Comparison of ENCODE assay signal across 13 cellular contexts in genomic region chr10:80871083-80871482, GRCh38.
DNase-seq lines count a peak whose midpoint lies in the region; ATAC-seq and TF ChIP-seq lines count a peak whose summit lies in the region.
"Had no signal": no experiment of that assay in that cellular context is flagged by ENCODE, and none has a peak within 500 bp of the region (broad histone marks: within the 10 kb centered on the region; RNA-seq: fewer than 3 reads in every experiment).

No MANE protein-coding gene starts in this region.

- no peaks in the 10 kb centered on the region for H3K27me3 ChIP-seq in CD4-positive, alpha-beta memory T cell (ENCODE audit: insufficient read depth, low read length)
- H3K27me3 ChIP-seq in heart right ventricle (peaks cover 0 to 6% (median 0%) of the 10 kb centered on the region in 7 donors), tibial nerve (no peaks in the 10 kb centered on the region)
- H3K27me3 ChIP-seq: vagina had no signal

- no peaks in the 10 kb centered on the region for H3K36me3 ChIP-seq in CD4-positive, alpha-beta memory T cell (ENCODE audit: insufficient read depth, low read length)
- H3K36me3 ChIP-seq in heart right ventricle (no peaks in the 10 kb centered on the region), tibial nerve (no peaks in the 10 kb centered on the region)
- H3K36me3 ChIP-seq: vagina had no signal

- ATAC-seq in GM19328 (IDR thresholded peaks at IDR 0.05; ENCODE audit: unreplicated experiment) (peak; percentile 59), GM21786 (IDR thresholded peaks at IDR 0.05; ENCODE audit: unreplicated experiment) (peak; percentile 69), HG03159 (IDR thresholded peaks at IDR 0.05; ENCODE audit: unreplicated experiment) (peak; percentile 71), omental fat pad (ENCODE audit: low FRiP score) (no peak), heart right ventricle (no peak)
- ATAC-seq: activated CD8-positive, alpha-beta T cell treated with anti-CD3 and anti-CD28 coated beads, Interleukin-2, amount 10 ng/mL, durations not matched to agents 7 days and 5 days had no signal

- no peak overlapping the region for H3K4me3 Mint-ChIP-seq in CD4-positive, alpha-beta memory T cell
- H3K4me3 Mint-ChIP-seq: activated CD8-positive, alpha-beta T cell treated with anti-CD3 and anti-CD28 coated beads, Interleukin-2, amount 10 ng/mL, durations not matched to agents 7 days and 5 days had no signal

- intact Hi-C loops in CD4-positive, alpha-beta memory T cell (cut with micrococcal nuclease) = no loop called here
- intact Hi-C loops in heart right ventricle (cut with DNase I) = loop anchor here in 1 of 10 donors (5.0 kb wide), 1 partner anchor 516 kb away; no protein-coding TSS in a partner anchor

- H3K27ac ChIP-seq in CD4-positive, alpha-beta memory T cell (ENCODE audit: low read depth, low read length) = no peak overlapping the region
- H3K27ac ChIP-seq in heart right ventricle (no peak overlapping the region), tibial nerve (no peak overlapping the region)
- H3K27ac ChIP-seq: vagina had no signal

- no peak overlapping the region for H3K27ac Mint-ChIP-seq in CD4-positive, alpha-beta memory T cell
- H3K27ac Mint-ChIP-seq: activated CD8-positive, alpha-beta T cell treated with anti-CD3 and anti-CD28 coated beads, Interleukin-2, amount 10 ng/mL, durations not matched to agents 7 days and 5 days; CD4-positive, CD25-positive, alpha-beta regulatory T cell had no signal

- no peaks in the 10 kb centered on the region for H3K36me3 Mint-ChIP-seq in CD4-positive, alpha-beta memory T cell
- H3K36me3 Mint-ChIP-seq: CD4-positive, CD25-positive, alpha-beta regulatory T cell had no signal

- peaks cover 3% of the 10 kb centered on the region in 2 donors for H3K27me3 Mint-ChIP-seq in CD4-positive, alpha-beta memory T cell
- H3K27me3 Mint-ChIP-seq: CD4-positive, CD25-positive, alpha-beta regulatory T cell had no signal

- no peaks in the 10 kb centered on the region for H3K4me1 ChIP-seq in CD4-positive, alpha-beta memory T cell (ENCODE audit: insufficient read depth, low read length)
- H3K4me1 ChIP-seq in heart right ventricle (no peaks in the 10 kb centered on the region), tibial nerve (no peaks in the 10 kb centered on the region)
- H3K4me1 ChIP-seq: vagina had no signal

- CTCF ChIA-PET in CD4-positive, alpha-beta memory T cell (lab: Charles Lee; ENCODE audit: partially characterized antibody) = no interaction called here

- no peak for TF ChIP-seq EP300 in tibial nerve (IDR thresholded peaks at IDR 0.05)

- H3K4me3 ChIP-seq in CD4-positive, alpha-beta memory T cell (ENCODE audit: low read length in 2 of 2) = no peak overlapping the region
- H3K4me3 ChIP-seq in heart right ventricle (no peak overlapping the region), tibial nerve (no peak overlapping the region)
- H3K4me3 ChIP-seq: vagina had no signal

- H3K9me3 Mint-ChIP-seq in CD4-positive, alpha-beta memory T cell = peaks cover 0 to 16% (median 4%) of the 10 kb centered on the region in 8 donors

- POLR2A ChIA-PET in CD4-positive, alpha-beta memory T cell (lab: Charles Lee; ENCODE audit: partially characterized antibody) = no interaction called here

- DNase-seq in omental fat pad (ENCODE audit: low spot score) (no peak), heart right ventricle (no peak), tibial nerve (ENCODE audit: low spot score in 2 of 2) (no peak)
- no peak for DNase-seq in CD4-positive, alpha-beta memory T cell
- DNase-seq: activated CD8-positive, alpha-beta T cell treated with anti-CD3 and anti-CD28 coated beads, Interleukin-2, amount 10 ng/mL, durations not matched to agents 7 days and 5 days; activated effector memory CD4-positive, alpha-beta T cell treated with Interleukin-2 at 50 U/mL for 16 hours; anterior cingulate cortex; CD4-positive, CD25-positive, alpha-beta regulatory T cell; stimulated activated naive CD4-positive, alpha-beta T cell treated with Interleukin-2 at 50 U/mL for 16 hours had no signal

- no peaks in the 10 kb centered on the region for H3K9me3 ChIP-seq in CD4-positive, alpha-beta memory T cell (ENCODE audit: control insufficient read depth in 1 of 2, low read length in 2 of 2)
- H3K9me3 ChIP-seq in heart right ventricle = peaks cover 0 to 34% (median 8%) of the 10 kb centered on the region in 11 donors
- peaks cover 0 to 11% (median 3%) of the 10 kb centered on the region in 4 donors for H3K9me3 ChIP-seq in tibial nerve
- H3K9me3 ChIP-seq: vagina had no signal

- H3K4me1 Mint-ChIP-seq in CD4-positive, alpha-beta memory T cell = no peaks in the 10 kb centered on the region
- H3K4me1 Mint-ChIP-seq: CD4-positive, CD25-positive, alpha-beta regulatory T cell had no signal

- no peak for TF ChIP-seq CTCF in omental fat pad (IDR thresholded peaks at IDR 0.05)
- no peak for TF ChIP-seq CTCF in heart right ventricle (IDR thresholded peaks at IDR 0.05)
- TF ChIP-seq CTCF in tibial nerve (IDR thresholded peaks at IDR 0.05) = no peak

- no peak for TF ChIP-seq POLR2A in tibial nerve (IDR thresholded peaks at IDR 0.05)

Comparison
In these comparisons a context has a peak if more than half of its experiments do, and no peak if none do; other contexts are left out.
1. ATAC-seq: peak in GM19328 (single experiment), GM21786 (single experiment) and HG03159 (single experiment); none in omental fat pad (single experiment) and heart right ventricle (0 of 8).